12 cellular contexts compared by ENCODE assay signal in genomic region chr13:45396548-45397095, GRCh38. TPM values are rescaled to one million over a fixed set of nuclear protein-coding genes. Genes with fewer than 3 reads are reported as not detected.
DNase-seq lines count a peak whose midpoint lies in the region; ATAC-seq and TF ChIP-seq lines count a peak whose summit lies in the region.
"Had no signal": no experiment of that assay in that cellular context is flagged by ENCODE, and none has a peak within 500 bp of the region (broad histone marks: within the 10 kb centered on the region; RNA-seq: fewer than 3 reads in every experiment).

No MANE protein-coding gene starts in this region.

- peaks cover 30 to 59% (median 54%) of the 10 kb centered on the region in 7 donors for H3K4me1 Mint-ChIP-seq in naive thymus-derived CD4-positive, alpha-beta T cell

- H3K27me3 ChIP-seq in MG63 (no peaks in the 10 kb centered on the region), aorta (ENCODE audit: control insufficient read depth in 1 of 2, insufficient read depth in 2 of 2, low read length in 1 of 2) (no peaks in the 10 kb centered on the region)
- no peaks in the 10 kb centered on the region for H3K27me3 ChIP-seq in naive thymus-derived CD4-positive, alpha-beta T cell (ENCODE audit: control insufficient read depth in 2 of 2, insufficient read depth in 2 of 2, low read length in 2 of 2)
- H3K27me3 ChIP-seq: suprapubic skin had no signal

- H3K4me3 Mint-ChIP-seq in naive thymus-derived CD4-positive, alpha-beta T cell, result peak overlapping the region; percentile 36 to 78 (median 72)

- CTCF ChIA-PET in naive thymus-derived CD4-positive, alpha-beta T cell (lab: Charles Lee), result interaction anchor here (0.6 to 5.5 kb wide), 5 partner anchors 9 to 345 kb away, joined by 3 to 37 read pairs (median 5); no protein-coding TSS in a partner anchor

- peaks cover 10 to 20% of the 10 kb centered on the region in 2 donors for H3K4me1 ChIP-seq in naive thymus-derived CD4-positive, alpha-beta T cell (ENCODE audit: control insufficient read depth in 2 of 2, insufficient read depth in 2 of 2, low read length in 2 of 2)
- H3K4me1 ChIP-seq in aorta (ENCODE audit: control insufficient read depth in 1 of 2, insufficient read depth in 2 of 2, low read length in 2 of 2), result no peaks in the 10 kb centered on the region

- DNase-seq in EH (ENCODE audit: low read depth) (peak; percentile 21), MG63 (peak; percentile 40), coronary artery (ENCODE audit: low spot score) (peak; percentile 60), pons (ENCODE audit: low spot score) (no peak), HT-29 (ENCODE audit: low spot score) (no peak), aorta (no peak)
- peak in 6 of 9 donors; percentile 22 to 58 (median 38) for DNase-seq in naive thymus-derived CD4-positive, alpha-beta T cell
- no peak for DNase-seq in stimulated activated CD4-positive, alpha-beta T cell treated with anti-CD3 and anti-CD28 coated beads, Interleukin-12 subunit alpha, Interleukin-12 subunit beta, amount 100 ng/mL, for 4 hours
- DNase-seq: NCI-H1417; stimulated activated CD4-positive, alpha-beta T cell treated with anti-CD3 and anti-CD28 coated beads, Interleukin-4, amount 100 ng/mL, for 1 hour had no signal

- ATAC-seq in naive thymus-derived CD4-positive, alpha-beta T cell, result peak; percentile 51
- no peak for ATAC-seq in aorta (ENCODE audit: low FRiP score)

- TF ChIP-seq CTCF in coronary artery (IDR thresholded peaks at IDR 0.05), result no peak

- H3K9me3 Mint-ChIP-seq in naive thymus-derived CD4-positive, alpha-beta T cell, result peaks cover 0 to 2% (median 0%) of the 10 kb centered on the region in 11 donors

- WGBS in aorta, 2 donors, result 30 to 31% methylated on average over 9 of the region's 9 CpGs

- peak overlapping the region; percentile 69 to 96 (median 94) for H3K27ac Mint-ChIP-seq in naive thymus-derived CD4-positive, alpha-beta T cell

- H3K9me3 ChIP-seq in MG63 (no peaks in the 10 kb centered on the region), aorta (ENCODE audit: control insufficient read depth, low read length) (no peaks in the 10 kb centered on the region)
- H3K9me3 ChIP-seq in naive thymus-derived CD4-positive, alpha-beta T cell (ENCODE audit: control insufficient read depth in 2 of 3, low read length in 3 of 3), result no peaks in the 10 kb centered on the region
- H3K9me3 ChIP-seq: suprapubic skin had no signal

- peaks cover 8 to 46% (median 24%) of the 10 kb centered on the region in 5 donors for H3K36me3 Mint-ChIP-seq in naive thymus-derived CD4-positive, alpha-beta T cell

- peak overlapping the region in 1 of 2 donors; percentile 32 for H3K27ac ChIP-seq in coronary artery
- H3K27ac ChIP-seq in naive thymus-derived CD4-positive, alpha-beta T cell (ENCODE audit: low read depth, low read length), result peak overlapping the region; percentile 54
- no peak overlapping the region for H3K27ac ChIP-seq in aorta (ENCODE audit: low read depth in 1 of 2, low read length in 2 of 2)
- H3K27ac ChIP-seq: HL-60, suprapubic skin had no signal

- H3K36me3 ChIP-seq in MG63 (peaks cover 23% of the 10 kb centered on the region), aorta (ENCODE audit: control insufficient read depth in 1 of 2, insufficient read depth in 2 of 2, low read length in 1 of 2) (peaks cover 4 to 7% of the 10 kb centered on the region in 2 donors)
- H3K36me3 ChIP-seq in naive thymus-derived CD4-positive, alpha-beta T cell (ENCODE audit: control insufficient read depth in 2 of 3, insufficient read depth in 3 of 3, low read length in 3 of 3), result peaks cover 0 to 44% (median 0%) of the 10 kb centered on the region in 3 experiments

- POLR2A ChIA-PET in naive thymus-derived CD4-positive, alpha-beta T cell (lab: Charles Lee), result interaction anchor here (0.6 to 6.0 kb wide), 11 partner anchors 8 to 452 kb away, joined by 3 to 40 read pairs (median 4); partner anchors contain the start of gene SLC25A30

- H3K4me3 ChIP-seq in MG63, result no peak overlapping the region
- H3K4me3 ChIP-seq in coronary artery, result no peak overlapping the region
- no peak overlapping the region for H3K4me3 ChIP-seq in naive thymus-derived CD4-positive, alpha-beta T cell (ENCODE audit: low read length)
- H3K4me3 ChIP-seq in aorta (ENCODE audit: low read length in 2 of 2), result no peak overlapping the region
- H3K4me3 ChIP-seq: suprapubic skin had no signal

- intact Hi-C loops in naive thymus-derived CD4-positive, alpha-beta T cell (cut with micrococcal nuclease), result loop anchor here in 1 of 2 donors (1.0 kb wide), 2 partner anchors 22 to 68 kb away; partner anchors contain the start of genes COG3 and SLC25A30
- intact Hi-C loops in aorta (cut with DNase I), result no loop called here

- H3K27me3 Mint-ChIP-seq in naive thymus-derived CD4-positive, alpha-beta T cell, result no peaks in the 10 kb centered on the region

RNA-seq across cellular contexts. Expression of gene SLC25A30, which starts 21.6 kb away (rescaled TPM):
- 4.2 and 14.0 TPM in 2 replicates for total RNA-seq in MG63 (2014; rRNA removed; shearing (Covaris generic); ENCODE audit: low replicate concordance)
- 10 to 100 TPM; 13.3 to 29.4 (median 23.6) TPM for total RNA-seq in naive thymus-derived CD4-positive, alpha-beta T cell
- 1 to 10 TPM; 1.7 to 2.1 TPM for polyA plus RNA-seq in naive thymus-derived CD4-positive, alpha-beta T cell
- 1.1 and 4.1 TPM in 2 replicates for total RNA-seq in HT-29 (2014; rRNA removed; shearing (Covaris generic))
- total RNA-seq in aorta, result 10 to 100 TPM; 22.2 to 31.9 TPM
- 10 to 100 TPM; 12.3 to 21.4 TPM for polyA plus RNA-seq in aorta

RNA-seq across cellular contexts. Expression of gene TPT1, which starts 55.6 kb away (rescaled TPM):
- 1,247 and 1,897 TPM in 2 replicates for total RNA-seq in MG63 (2014; rRNA removed; shearing (Covaris generic); ENCODE audit: low replicate concordance)
- over 10,000 TPM in 2 of 5 experiments, 1,000 to 10,000 TPM in 3; 4,230 to 13,134 (median 7,796) TPM for total RNA-seq in naive thymus-derived CD4-positive, alpha-beta T cell
- polyA plus RNA-seq in naive thymus-derived CD4-positive, alpha-beta T cell, result 1,000 to 10,000 TPM; 3,943 to 4,894 TPM
- 1,597 and 1,598 TPM in 2 replicates for total RNA-seq in HT-29 (2014; rRNA removed; shearing (Covaris generic))
- 1,000 to 10,000 TPM; 3,196 to 4,441 TPM for total RNA-seq in aorta
- polyA plus RNA-seq in aorta, result over 10,000 TPM in 1 of 2 donors, 1,000 to 10,000 TPM in 1; 5,995 to 18,191 TPM

Comparison
In these comparisons a context has a peak if more than half of its experiments do, and no peak if none do; other contexts are left out.
1. DNase-seq: peak in EH (single experiment), MG63 (single experiment), coronary artery (single experiment) and naive thymus-derived CD4-positive, alpha-beta T cell (6 of 9); none in pons (single experiment), HT-29 (single experiment), aorta (0 of 2) and stimulated activated CD4-positive, alpha-beta T cell treated with anti-CD3 and anti-CD28 coated beads, Interleukin-12 subunit alpha, Interleukin-12 subunit beta, amount 100 ng/mL, for 4 hours (single experiment).